25 cellular contexts compared by ENCODE assay signal in the genomic region with DNA sequence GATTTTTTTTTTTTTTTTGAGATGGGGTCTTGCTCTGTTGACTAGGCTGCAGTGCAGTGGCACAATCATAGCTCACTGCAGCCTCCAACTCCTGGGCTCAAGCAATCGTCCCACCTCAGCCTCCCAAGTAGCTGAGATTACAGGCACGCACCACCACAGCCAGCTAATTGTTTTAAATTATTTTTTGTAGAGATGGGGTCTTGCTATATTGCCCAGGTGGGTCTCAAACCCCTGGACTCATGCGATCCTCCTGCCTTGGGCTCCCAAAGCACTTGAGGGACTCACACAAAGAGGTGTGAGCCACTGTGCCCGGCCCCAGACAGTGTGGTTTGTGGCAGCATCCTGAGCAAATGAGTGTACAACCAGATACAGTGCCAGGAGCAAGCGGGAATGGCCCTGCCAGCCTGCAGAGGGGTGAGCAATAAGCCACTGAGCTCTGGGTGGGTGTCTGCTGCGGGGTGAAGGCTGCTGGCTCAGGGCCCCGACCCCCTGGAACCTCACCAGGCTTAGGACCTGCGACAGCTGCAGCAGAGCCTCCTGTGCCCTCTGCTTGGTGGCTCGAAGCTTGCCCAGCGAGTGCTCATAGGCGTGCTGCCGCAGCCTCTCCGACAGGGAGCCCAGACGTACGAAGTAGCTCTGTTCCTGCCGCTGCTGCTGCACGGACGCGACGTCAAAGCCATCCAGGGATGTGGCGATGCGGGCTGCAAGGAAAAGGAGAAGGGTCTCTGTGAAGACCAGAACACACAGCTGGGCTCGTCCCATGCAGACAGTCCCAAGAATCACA. TPM values are rescaled to one million over a fixed set of nuclear protein-coding genes. Genes with fewer than 3 reads are reported as not detected.
DNase-seq lines count a peak whose midpoint lies in the region; ATAC-seq, FAIRE-seq and TF ChIP-seq lines count a peak whose summit lies in the region.
"Had no signal": no experiment of that assay in that cellular context is flagged by ENCODE, and none has a peak within 500 bp of the region (broad histone marks: within the 10 kb centered on the region; RNA-seq: fewer than 3 reads in every experiment).

No MANE protein-coding gene starts in this region.

- H3K4me1 ChIP-seq in DOHH2 (ENCODE audit: control insufficient read depth, low read length) = peaks cover 78% of the 10 kb centered on the region
- H3K4me1 ChIP-seq in GM12878 (ENCODE audit: control insufficient read depth, insufficient read depth, low read length) = peaks cover 27% of the 10 kb centered on the region
- no peaks in the 10 kb centered on the region for H3K4me1 ChIP-seq in osteoblast (ENCODE audit: insufficient read depth, low read length)

- RAD21 ChIA-PET in GM12878 (lab: Charles Lee; ENCODE audit: unreplicated experiment) = interaction anchor here (3.8 kb wide), 1 partner anchor 17 kb away, joined by 16 read pairs; the partner anchor contains the start of gene TICAM1

- no peak overlapping the region for H3K9ac ChIP-seq in GM12878 (ENCODE audit: control insufficient read depth, insufficient read depth, low read length)
- H3K9ac ChIP-seq: BLaER1 treated with 17β-estradiol and CSF1 and Interleukin-3, amounts not matched to agents 10 nM and 100 nM had no signal

- H3K9me3 ChIP-seq in DOHH2 (ENCODE audit: control insufficient read depth, insufficient read depth, low read length) = no peaks in the 10 kb centered on the region
- no peaks in the 10 kb centered on the region for H3K9me3 ChIP-seq in GM12878 (replicated peaks; ENCODE audit: control insufficient read depth, insufficient read depth, low read length)
- H3K9me3 ChIP-seq in osteoblast (ENCODE audit: low read depth, low read length) = no peaks in the 10 kb centered on the region
- H3K9me3 ChIP-seq: BLaER1 treated with 17β-estradiol and CSF1 and Interleukin-3, amounts not matched to agents 10 nM and 100 nM had no signal

- in situ Hi-C loops in GM12878 (cut with MboI) = no loop called here

- POLR2A ChIA-PET in GM12878 (lab: Charles Lee) = no interaction called here

- no peak for TF ChIP-seq CTCF in DOHH2 (IDR thresholded peaks at IDR 0.05; ENCODE audit: low read depth, low read length, poor library complexity, severe bottlenecking)
- TF ChIP-seq CTCF in GM12878 (IDR thresholded peaks at IDR 0.05 in 2 of 3, conservative IDR thresholded peaks at IDR 0.05 in 1 of 3; ENCODE audit: control insufficient read depth in 2 of 3, extremely low read depth in 1 of 3, insufficient read depth in 1 of 3, low read depth in 3 of 3, low read length in 3 of 3) = no peak
- no peak for TF ChIP-seq CTCF in osteoblast (IDR thresholded peaks at IDR 0.05; ENCODE audit: extremely low read depth, low read depth, low read length)

- no peaks in the 10 kb centered on the region for H4K20me1 ChIP-seq in DOHH2 (ENCODE audit: control insufficient read depth, insufficient read depth, low read depth, low read length)
- no peaks in the 10 kb centered on the region for H4K20me1 ChIP-seq in GM12878 (ENCODE audit: control insufficient read depth, insufficient read depth)
- peaks cover 3% of the 10 kb centered on the region for H4K20me1 ChIP-seq in osteoblast (ENCODE audit: insufficient read depth, low read length)

- TF ChIP-seq RAD21 in GM12878 (IDR thresholded peaks at IDR 0.05; ENCODE audit: insufficient read depth, low read depth, low read length) = no peak

- SMC1A ChIA-PET in GM12878 (lab: Charles Lee; ENCODE audit: uncharacterized antibody, unreplicated experiment) = interaction anchor here (13.9 kb wide), 1 partner anchor 36 kb away, joined by 176 read pairs; no protein-coding TSS in a partner anchor

- no peak for ATAC-seq in GM12878
- ATAC-seq: Panc1 had no signal

- no peak overlapping the region for H3K4me3 ChIP-seq in DOHH2 (ENCODE audit: low read length)
- H3K4me3 ChIP-seq in GM12878 = no peak overlapping the region
- H3K4me3 ChIP-seq in osteoblast (ENCODE audit: insufficient read depth, low read length) = no peak overlapping the region
- H3K4me3 ChIP-seq: BLaER1 treated with 17β-estradiol and CSF1 and Interleukin-3, amounts not matched to agents 10 nM and 100 nM had no signal

- H3K36me3 ChIP-seq in DOHH2 (ENCODE audit: control insufficient read depth, low read length) = peaks cover 80% of the 10 kb centered on the region
- H3K36me3 ChIP-seq in GM12878 (ENCODE audit: control insufficient read depth in 2 of 2, insufficient read depth in 2 of 2, low read length in 1 of 2) = peaks cover 10 to 17% of the 10 kb centered on the region in 2 experiments; a peak in 3 of 4 replicates
- H3K36me3 ChIP-seq in osteoblast (ENCODE audit: insufficient read depth, low read length) = peaks cover 82% of the 10 kb centered on the region

- no TSS peak for BruUV-seq in GM12878 (replicated peaks; lab: Mats Ljungman, UMichigan)

- CTCF ChIA-PET in GM12878 (lab: Yijun Ruan, JAX) = interaction anchor here (5.4 to 10.7 kb wide), 2 partner anchors 36 to 64 kb away, joined by 28 to 346 read pairs; no protein-coding TSS in a partner anchor

- TF ChIP-seq POLR2A in GM12878 (IDR thresholded peaks at IDR 0.05; ENCODE audit: low read depth, low read length) = peak; percentile 38; the same call in 1 of the 2 replicates

- H3K27me3 ChIP-seq in DOHH2 (ENCODE audit: control insufficient read depth, low read length) = no peaks in the 10 kb centered on the region
- no peaks in the 10 kb centered on the region for H3K27me3 ChIP-seq in GM12878 (replicated peaks in 1 of 2; ENCODE audit: control insufficient read depth in 2 of 2, insufficient read depth in 2 of 2, low read length in 1 of 2)
- H3K27me3 ChIP-seq in osteoblast (ENCODE audit: insufficient read depth, low read length) = no peaks in the 10 kb centered on the region
- H3K27me3 ChIP-seq: BLaER1 treated with 17β-estradiol and CSF1 and Interleukin-3, amounts not matched to agents 10 nM and 100 nM had no signal

- H3K79me2 ChIP-seq in DOHH2 (ENCODE audit: control insufficient read depth, low read length) (peaks cover 8% of the 10 kb centered on the region), GM12878 (ENCODE audit: control insufficient read depth, insufficient read depth, low read length) (no peaks in the 10 kb centered on the region), osteoblast (ENCODE audit: insufficient read depth, low read length) (peaks cover 16% of the 10 kb centered on the region)

- H3K27ac ChIP-seq in DOHH2 (ENCODE audit: low read depth, low read length) = peak overlapping the region; percentile 14; the same call in 1 of the 2 replicates
- no peak overlapping the region for H3K27ac ChIP-seq in GM12878 (ENCODE audit: control insufficient read depth, insufficient read depth)
- H3K27ac ChIP-seq in osteoblast (ENCODE audit: low read depth, low read length) = no peak overlapping the region
- H3K27ac ChIP-seq: BLaER1 treated with 17β-estradiol and CSF1 and Interleukin-3, amounts not matched to agents 10 nM and 100 nM had no signal

- H3K9me2 ChIP-seq in DOHH2 (replicated peaks; ENCODE audit: control insufficient read depth, low read length) = no peaks in the 10 kb centered on the region

- intact Hi-C loops in GM12878 (cut with micrococcal nuclease; ENCODE audit: unreplicated experiment) = no loop called here

- H3K4me2 ChIP-seq in DOHH2 (ENCODE audit: low read length) (no peak overlapping the region), GM12878 (ENCODE audit: control insufficient read depth, insufficient read depth) (no peak overlapping the region), osteoblast (ENCODE audit: insufficient read depth, low read length) (no peak overlapping the region)
- H3K4me2 ChIP-seq: BLaER1 treated with 17β-estradiol and CSF1 and Interleukin-3, amounts not matched to agents 10 nM and 100 nM had no signal

- no peak for FAIRE-seq in GM12878 (lab: Jason Lieb, UNC)
- FAIRE-seq: A204.1, GM12891, H54 had no signal

- peaks cover 31% of the 10 kb centered on the region for H3F3A ChIP-seq in DOHH2 (ENCODE audit: control insufficient read depth, insufficient read depth)

- no peak for TF ChIP-seq EP300 in GM12878 (IDR thresholded peaks at IDR 0.05; ENCODE audit: borderline replicate concordance in 1 of 2, control insufficient read depth in 1 of 2, low read depth in 2 of 2, low read length in 2 of 2)

- DNase-seq in LHCN-M2 (ENCODE audit: low read depth) (peak; percentile 60), GM12878 (ENCODE audit: low read depth, low spot score) (no peak), osteoblast (ENCODE audit: insufficient read length, low spot score, missing footprints) (peak; percentile 22), NCI-H2171 (lab: John Stamatoyannopoulos, UW) (no peak), NCI-H82 (lab: John Stamatoyannopoulos, UW) (no peak)
- no peak for DNase-seq in central memory CD4-positive, alpha-beta T cell
- DNase-seq: AML-193; CD4-positive, alpha-beta memory T cell; COR-L47; DMS53; GDM1; NCI-H1092 treated with DMSO at 0.1 percent for 48 hours; NCI-H1436; NCI-H187; NCI-H446; NCI-H524 treated with DMSO at 0.1 percent for 48 hours; NCI-H774; NK-92 treated with Interleukin-12 subunit alpha and Interleukin-12 subunit beta, amount 100 ng/mL, for 24 hours; SHP77 treated with DMSO at 0.1 percent for 48 hours had no signal

- H2AFZ ChIP-seq in GM12878 (ENCODE audit: control insufficient read depth, low read depth, low read length) (no peak overlapping the region), osteoblast (ENCODE audit: low read length) (no peak overlapping the region)

- WGBS in GM12878 (ENCODE audit: insufficient coverage, insufficient replicate concordance, low lambda C conversion rate, missing lambda C conversion rate) = 96% methylated on average over 23 of the region's 23 CpGs

RNA-seq across cellular contexts. Expression of gene TICAM1, which starts 15.9 kb away (rescaled TPM):
- 2.9 and 3.5 TPM in 2 replicates for total RNA-seq in LHCN-M2 (2014; rRNA removed)
- 12.7 TPM for polyA plus RNA-seq in LHCN-M2 (2012)
- total RNA-seq in GM12878 (2013; cell fraction: nucleolus; rRNA removed) = 18.2 and 19.6 TPM in 2 replicates
- 3.1 and 4.0 TPM in 2 replicates for total RNA-seq in GM12878 (2014; rRNA removed)
- total RNA-seq in GM12878 (2014; rRNA removed; fragmentation: Illumina TruSeq; extraction: Trizol) = 3.8 and 4.2 TPM in 2 replicates
- total RNA-seq in GM12878 (2021) = 31.1 and 32.0 TPM in 2 replicates
- 5.8 TPM for polyA plus RNA-seq in GM12878 (2011; ENCODE audit: low read depth)
- polyA plus RNA-seq in GM12878 (2011; rRNA removed) = 0.84 and 2.6 TPM in 2 replicates
- 5.2 and 7.1 TPM in 2 replicates for polyA plus RNA-seq in GM12878 (2011; cell fraction: cytosol; rRNA removed)
- polyA plus RNA-seq in GM12878 (2011; cell fraction: nucleus; rRNA removed) = 10.0 and 20.2 TPM in 2 replicates
- 19.8 and 26.3 TPM in 2 replicates for polyA plus RNA-seq in GM12878 (2012)
- polyA plus RNA-seq in GM12878 (2014; fragmentation: Illumina TruSeq; extraction: Trizol) = 2.7 and 6.4 TPM in 2 replicates
- polyA plus RNA-seq in GM12878 (2014; fragmentation: Nextera tagmentation; extraction: Ambion mirVana) = under 1 TPM; 0.31 to 0.99 TPM
- polyA plus RNA-seq in GM12878 (2014; rRNA removed) = 14.1 and 19.3 TPM in 2 replicates
- polyA plus RNA-seq in GM12878 (2016; fragmentation: Nextera tagmentation; extraction: Ambion mirVana) = 10 to 100 TPM; 19.5 to 21.3 TPM
- 2.0 and 4.6 TPM in 2 replicates for polyA minus RNA-seq in GM12878 (2011; rRNA and poly(A)+ RNA removed)
- 8.5 and 12.0 TPM in 2 replicates for polyA minus RNA-seq in GM12878 (2011; cell fraction: cytosol; rRNA and poly(A)+ RNA removed)
- polyA minus RNA-seq in GM12878 (2011; cell fraction: nucleus; rRNA and poly(A)+ RNA removed) = 2.3 and 5.7 TPM in 2 replicates
- total RNA-seq in osteoblast = 2.7 and 3.3 TPM in 2 replicates

RNA-seq across cellular contexts. Expression of gene PLIN3, which starts 20.1 kb away (rescaled TPM):
- total RNA-seq in LHCN-M2 (2014; rRNA removed) = 333 and 379 TPM in 2 replicates
- 329 TPM for polyA plus RNA-seq in LHCN-M2 (2012)
- 35.0 and 37.9 TPM in 2 replicates for total RNA-seq in GM12878 (2013; cell fraction: nucleolus; rRNA removed)
- total RNA-seq in GM12878 (2014; rRNA removed) = 61.9 and 69.9 TPM in 2 replicates
- total RNA-seq in GM12878 (2014; rRNA removed; fragmentation: Illumina TruSeq; extraction: Trizol) = 33.7 and 35.4 TPM in 2 replicates
- total RNA-seq in GM12878 (2021) = 69.6 and 73.6 TPM in 2 replicates
- polyA plus RNA-seq in GM12878 (2011; ENCODE audit: low read depth) = 23.2 TPM
- 44.8 and 71.4 TPM in 2 replicates for polyA plus RNA-seq in GM12878 (2011; rRNA removed)
- polyA plus RNA-seq in GM12878 (2011; cell fraction: cytosol; rRNA removed) = 105 and 137 TPM in 2 replicates
- polyA plus RNA-seq in GM12878 (2011; cell fraction: nucleus; rRNA removed) = 38.9 and 47.7 TPM in 2 replicates
- polyA plus RNA-seq in GM12878 (2012) = 73.5 and 75.8 TPM in 2 replicates
- 17.4 and 27.2 TPM in 2 replicates for polyA plus RNA-seq in GM12878 (2014; fragmentation: Illumina TruSeq; extraction: Trizol)
- 10 to 100 TPM in 1 of 2 experiments, 1 to 10 TPM in 1; 7.7 to 19.0 TPM for polyA plus RNA-seq in GM12878 (2014; fragmentation: Nextera tagmentation; extraction: Ambion mirVana)
- polyA plus RNA-seq in GM12878 (2014; rRNA removed) = 67.0 and 77.5 TPM in 2 replicates
- 10 to 100 TPM; 66.7 to 68.2 TPM for polyA plus RNA-seq in GM12878 (2016; fragmentation: Nextera tagmentation; extraction: Ambion mirVana)
- polyA minus RNA-seq in GM12878 (2011; rRNA and poly(A)+ RNA removed) = 52.7 and 125 TPM in 2 replicates
- polyA minus RNA-seq in GM12878 (2011; cell fraction: cytosol; rRNA and poly(A)+ RNA removed) = 55.9 and 62.5 TPM in 2 replicates
- polyA minus RNA-seq in GM12878 (2011; cell fraction: nucleus; rRNA and poly(A)+ RNA removed) = 34.0 and 44.7 TPM in 2 replicates
- total RNA-seq in osteoblast = 224 and 260 TPM in 2 replicates

RNA-seq across cellular contexts. Expression of gene ARRDC5, which starts 55.3 kb away (rescaled TPM):
- total RNA-seq in LHCN-M2 (2014; rRNA removed) = not detected in 2 replicates
- polyA plus RNA-seq in LHCN-M2 (2012) = not detected
- 0.69 and 0.94 TPM in 2 replicates for total RNA-seq in GM12878 (2013; cell fraction: nucleolus; rRNA removed)
- total RNA-seq in GM12878 (2014; rRNA removed) = 0.05 TPM in 1 of 2 replicates, not detected in the other
- total RNA-seq in GM12878 (2014; rRNA removed; fragmentation: Illumina TruSeq; extraction: Trizol) = 0.18 and 0.31 TPM in 2 replicates
- total RNA-seq in GM12878 (2021) = 0.38 TPM in 1 of 2 replicates, not detected in the other
- polyA plus RNA-seq in GM12878 (2011; ENCODE audit: low read depth) = not detected
- 0.04 TPM in 1 of 2 replicates, not detected in the other for polyA plus RNA-seq in GM12878 (2011; rRNA removed)
- polyA plus RNA-seq in GM12878 (2011; cell fraction: cytosol; rRNA removed) = not detected in 2 replicates
- 0.15 and 0.23 TPM in 2 replicates for polyA plus RNA-seq in GM12878 (2011; cell fraction: nucleus; rRNA removed)
- polyA plus RNA-seq in GM12878 (2012) = 0.17 and 0.27 TPM in 2 replicates
- 0.03 TPM in 1 of 2 replicates, not detected in the other for polyA plus RNA-seq in GM12878 (2014; fragmentation: Illumina TruSeq; extraction: Trizol)
- polyA plus RNA-seq in GM12878 (2014; fragmentation: Nextera tagmentation; extraction: Ambion mirVana) = under 1 TPM; 0.15 to 0.21 TPM
- polyA plus RNA-seq in GM12878 (2014; rRNA removed) = 0.16 TPM in 1 of 2 replicates, not detected in the other
- polyA plus RNA-seq in GM12878 (2016; fragmentation: Nextera tagmentation; extraction: Ambion mirVana) = under 1 TPM; 0.09 to 0.10 TPM
- 0.44 TPM in 1 of 2 replicates, not detected in the other for polyA minus RNA-seq in GM12878 (2011; rRNA and poly(A)+ RNA removed)
- polyA minus RNA-seq in GM12878 (2011; cell fraction: cytosol; rRNA and poly(A)+ RNA removed) = not detected in 2 replicates
- polyA minus RNA-seq in GM12878 (2011; cell fraction: nucleus; rRNA and poly(A)+ RNA removed) = not detected in 2 replicates
- total RNA-seq in osteoblast = 0.29 and 0.36 TPM in 2 replicates

RNA-seq across cellular contexts. Expression of gene FEM1A, which starts 55.8 kb away (rescaled TPM):
- total RNA-seq in LHCN-M2 (2014; rRNA removed) (12.7 and 13.8 TPM in 2 replicates), GM12878 (2014; rRNA removed) (14.0 and 17.4 TPM in 2 replicates), GM12878 (2014; rRNA removed; fragmentation: Illumina TruSeq; extraction: Trizol) (5.7 and 6.9 TPM in 2 replicates), GM12878 (2021) (14.3 and 15.0 TPM in 2 replicates), osteoblast (10.3 and 12.7 TPM in 2 replicates)
- polyA plus RNA-seq in LHCN-M2 (2012) = 1.1 TPM
- total RNA-seq in GM12878 (2013; cell fraction: nucleolus; rRNA removed) = 8.5 and 10.8 TPM in 2 replicates
- polyA plus RNA-seq in GM12878 (2011; ENCODE audit: low read depth) = 0.29 TPM
- polyA plus RNA-seq in GM12878 (2011; rRNA removed) (1.6 and 3.0 TPM in 2 replicates), GM12878 (2014; fragmentation: Illumina TruSeq; extraction: Trizol) (3.5 and 4.7 TPM in 2 replicates), GM12878 (2014; fragmentation: Nextera tagmentation; extraction: Ambion mirVana) (under 1 TPM; 0.27 to 0.31 TPM), GM12878 (2014; rRNA removed) (9.1 and 10.7 TPM in 2 replicates), GM12878 (2016; fragmentation: Nextera tagmentation; extraction: Ambion mirVana) (1 to 10 TPM; 2.4 to 2.7 TPM)
- polyA plus RNA-seq in GM12878 (2011; cell fraction: cytosol; rRNA removed) = 3.7 and 5.4 TPM in 2 replicates
- polyA plus RNA-seq in GM12878 (2011; cell fraction: nucleus; rRNA removed) = 8.4 TPM in 2 replicates
- polyA plus RNA-seq in GM12878 (2012) = 0.85 and 1.00 TPM in 2 replicates
- polyA minus RNA-seq in GM12878 (2011; rRNA and poly(A)+ RNA removed) = 5.5 and 9.7 TPM in 2 replicates
- polyA minus RNA-seq in GM12878 (2011; cell fraction: cytosol; rRNA and poly(A)+ RNA removed) = 3.2 and 5.0 TPM in 2 replicates
- 6.6 and 12.1 TPM in 2 replicates for polyA minus RNA-seq in GM12878 (2011; cell fraction: nucleus; rRNA and poly(A)+ RNA removed)

Comparison
In these comparisons a context has a peak if more than half of its experiments do, and no peak if none do; other contexts are left out.
1. DNase-seq: peak in LHCN-M2 (single experiment) and osteoblast (single experiment); none in GM12878 (single experiment), NCI-H2171 (single experiment), NCI-H82 (single experiment) and central memory CD4-positive, alpha-beta T cell (single experiment).